In the genomic region with DNA sequence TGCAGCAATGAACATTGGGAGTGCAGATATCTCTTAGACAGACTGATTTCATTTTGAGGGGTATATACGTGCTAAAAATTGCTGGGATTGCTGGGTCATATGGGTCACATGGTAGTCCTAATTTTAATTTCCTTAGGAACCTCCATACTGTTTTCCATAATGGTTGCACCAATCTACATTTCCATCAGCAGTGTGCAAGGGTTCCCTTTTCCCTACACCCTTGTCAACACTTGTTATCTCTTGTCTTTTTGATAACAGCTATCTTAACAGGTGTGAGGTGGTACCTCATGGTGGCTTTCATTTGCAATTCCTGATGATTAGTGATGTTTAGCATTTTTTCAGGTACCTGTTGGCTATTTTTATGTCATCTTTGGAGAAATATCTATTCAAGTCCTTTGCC, we compare ENCODE assay signal across 32 cellular contexts. TPM values are rescaled to one million over a fixed set of nuclear protein-coding genes. Genes with fewer than 3 reads are reported as not detected.
"Had no signal": no experiment of that assay in that cellular context is flagged by ENCODE, and none has a peak within 500 bp of the region (broad histone marks: within the 10 kb centered on the region; RNA-seq: fewer than 3 reads in every experiment).

No MANE protein-coding gene starts in this region.

- H3K79me2 ChIP-seq: parathyroid adenoma had no signal

- H3K9me3 Mint-ChIP-seq: natural killer cell; nephron; stimulated activated memory B cell treated with anti-CD40 and anti-IgM and Interleukin-4, amounts not matched to agents 10 μg/mL and 1 μg/mL and 100 μg/mL, for 72 hours; stimulated activated naive CD8-positive, alpha-beta T cell treated with anti-CD3 and anti-CD28 coated beads, Interleukin-15, amount 100 ng/mL, for 72 hours; type B pancreatic cell had no signal

- H3K9ac ChIP-seq: neural progenitor cell, parathyroid adenoma had no signal

- ATAC-seq: natural killer cell; psoas muscle; right cardiac atrium; sciatic nerve; stimulated activated memory B cell treated with anti-CD40 and anti-IgM and Interleukin-4, amounts not matched to agents 10 μg/mL and 1 μg/mL and 100 μg/mL, for 72 hours; stimulated activated naive CD8-positive, alpha-beta T cell treated with anti-CD3 and anti-CD28 coated beads, Interleukin-15, amount 100 ng/mL, for 72 hours; stimulated activated naive CD8-positive, alpha-beta T cell treated with anti-CD3 and anti-CD28 coated beads, Interleukin-15, Interleukin-2, amounts not matched to agents 100 U/mL and 50 U/mL, for 24 hours; upper lobe of right lung had no signal

- H3K4me1 Mint-ChIP-seq: natural killer cell; stimulated activated memory B cell treated with anti-CD40 and anti-IgM and Interleukin-4, amounts not matched to agents 10 μg/mL and 1 μg/mL and 100 μg/mL, for 72 hours had no signal

- DNase-seq: natural killer cell; occipital lobe; ovary; posterior cingulate gyrus; psoas muscle; right cardiac atrium; spleen; stimulated activated CD4-positive, alpha-beta T cell treated with anti-CD3 and anti-CD28 coated beads, Interleukin-12 subunit alpha, Interleukin-12 subunit beta, amount 100 ng/mL, for 4 hours; stimulated activated CD4-positive, alpha-beta T cell treated with anti-CD3 and anti-CD28 coated beads, Interleukin-1b, Interleukin-23, amount 100 ng/mL, for 48 hours; stimulated activated CD4-positive, alpha-beta T cell treated with anti-CD3 and anti-CD28 coated beads, Interleukin-4, amount 100 ng/mL, for 1 hour; stimulated activated CD4-positive, alpha-beta T cell treated with anti-CD3 and anti-CD28 coated beads, Interleukin-4, amount 100 ng/mL, for 4 hours; stimulated activated CD8-positive, alpha-beta memory T cell treated with anti-CD3 and anti-CD28 coated beads, Interleukin-4, amount 100 ng/mL, for 48 hours; stimulated activated naive CD4-positive, alpha-beta T cell; stimulated activated naive CD8-positive, alpha-beta T cell treated with anti-CD3 and anti-CD28 coated beads, Interleukin-15, amount 100 ng/mL, for 72 hours; stimulated activated naive CD8-positive, alpha-beta T cell treated with anti-CD3 and anti-CD28 coated beads, Interleukin-15, Interleukin-2, amounts not matched to agents 100 U/mL and 50 U/mL, for 24 hours; substantia nigra; testis; tibial artery; transverse colon; upper lobe of right lung; uterus had no signal

- H3K4me1 ChIP-seq: parathyroid adenoma, psoas muscle, spleen, suprapubic skin, testis, tibial artery, transverse colon, upper lobe of right lung, uterus had no signal

- H3K36me3 ChIP-seq: ovary, spleen, suprapubic skin, tibial artery, transverse colon, upper lobe of right lung, uterus had no signal

- H3K4me3 ChIP-seq: neural progenitor cell, ovary, psoas muscle, skin epidermis, smooth muscle cell, spleen, suprapubic skin, testis, tibial artery, transverse colon, upper lobe of right lung, uterus had no signal

- H3K9me3 ChIP-seq: ovary, psoas muscle, spleen, suprapubic skin, testis, tibial artery, transverse colon, upper lobe of right lung, uterus had no signal

- H3K27me3 Mint-ChIP-seq: progenitor cell of endocrine pancreas; stimulated activated memory B cell treated with anti-CD40 and anti-IgM and Interleukin-4, amounts not matched to agents 10 μg/mL and 1 μg/mL and 100 μg/mL, for 72 hours; stimulated activated naive CD8-positive, alpha-beta T cell treated with anti-CD3 and anti-CD28 coated beads, Interleukin-15, amount 100 ng/mL, for 72 hours; type B pancreatic cell had no signal

- H3K27ac ChIP-seq: neural progenitor cell, ovary, parathyroid adenoma, psoas muscle, skin epidermis, spleen, suprapubic skin, testis, tibial artery, transverse colon, upper lobe of right lung, uterus had no signal

- H2AFZ ChIP-seq: neural progenitor cell, parathyroid adenoma had no signal

- H3K4me2 ChIP-seq: neural progenitor cell, smooth muscle cell had no signal

- H3K4me3 Mint-ChIP-seq: natural killer cell; nephron; neural progenitor cell; stimulated activated memory B cell treated with anti-CD40 and anti-IgM and Interleukin-4, amounts not matched to agents 10 μg/mL and 1 μg/mL and 100 μg/mL, for 72 hours; stimulated activated naive CD8-positive, alpha-beta T cell treated with anti-CD3 and anti-CD28 coated beads, Interleukin-15, amount 100 ng/mL, for 72 hours; type B pancreatic cell had no signal

- H3K36me3 Mint-ChIP-seq: natural killer cell; stimulated activated memory B cell treated with anti-CD40 and anti-IgM and Interleukin-4, amounts not matched to agents 10 μg/mL and 1 μg/mL and 100 μg/mL, for 72 hours had no signal

- H3K27me3 ChIP-seq: neural progenitor cell, ovary, spleen, suprapubic skin, testis, tibial artery, transverse colon, upper lobe of right lung had no signal

- H3K27ac Mint-ChIP-seq: natural killer cell; neural progenitor cell; progenitor cell of endocrine pancreas; stimulated activated memory B cell treated with anti-CD40 and anti-IgM and Interleukin-4, amounts not matched to agents 10 μg/mL and 1 μg/mL and 100 μg/mL, for 72 hours; stimulated activated naive CD8-positive, alpha-beta T cell treated with anti-CD3 and anti-CD28 coated beads, Interleukin-15, amount 100 ng/mL, for 72 hours; type B pancreatic cell had no signal

RNA-seq across cellular contexts. Expression of a gene that starts 57.0 kb away (rescaled TPM):
- total RNA-seq: natural killer cell, osteoblast had no signal
